In the genomic region with DNA sequence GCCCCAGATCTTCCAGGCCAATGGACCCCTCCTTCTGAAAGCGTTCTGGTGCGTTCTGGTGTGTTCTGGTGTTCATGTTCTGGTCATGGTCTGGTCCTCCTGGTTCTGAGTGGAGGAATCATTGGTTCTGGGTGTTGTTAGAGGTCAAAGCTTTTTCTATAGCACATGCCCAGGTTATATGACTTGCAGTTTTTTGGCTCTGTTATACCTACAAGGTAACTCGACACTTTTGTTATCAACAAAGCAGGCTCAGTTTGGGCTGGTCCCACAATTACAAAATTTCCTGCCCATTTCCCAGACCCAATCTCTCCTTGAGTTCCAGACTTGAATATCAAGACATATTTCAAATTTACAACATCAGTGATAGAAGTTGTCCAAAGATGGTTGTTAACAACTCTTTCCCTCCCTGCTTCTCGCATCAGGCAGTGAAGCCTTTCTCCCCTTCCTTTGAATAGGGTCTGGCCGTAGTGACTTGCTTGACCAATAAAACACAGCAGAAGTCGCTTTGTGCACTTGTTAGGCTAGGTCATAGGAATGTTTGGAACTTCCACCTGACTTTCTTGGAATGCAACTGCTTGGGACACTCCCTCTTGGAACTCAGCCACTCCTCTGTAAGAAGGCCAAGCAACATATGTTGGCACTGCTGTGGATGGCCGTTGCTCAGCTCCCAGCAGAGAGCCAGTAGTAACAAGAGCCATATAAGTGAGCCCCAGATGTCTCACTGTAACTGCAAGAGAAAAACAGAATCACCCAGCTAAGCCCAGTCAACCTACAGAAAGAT, we compare ENCODE assay signal across 12 cellular contexts.
DNase-seq lines count a peak whose midpoint lies in the region; ATAC-seq, FAIRE-seq and TF ChIP-seq lines count a peak whose summit lies in the region.
"Had no signal": no experiment of that assay in that cellular context is flagged by ENCODE, and none has a peak within 500 bp of the region (broad histone marks: within the 10 kb centered on the region; RNA-seq: fewer than 3 reads in every experiment).

No MANE protein-coding gene starts in this region.

- intact Hi-C loops in activated B cell treated with CpG ODN at 0.5 μM for 24 hours (cut with micrococcal nuclease) = no loop called here

- H3K79me2 ChIP-seq in hepatocyte = no peaks in the 10 kb centered on the region

- H3K27me3 ChIP-seq in hepatocyte (no peaks in the 10 kb centered on the region), upper lobe of left lung (no peaks in the 10 kb centered on the region)
- H3K27me3 ChIP-seq: neutrophil had no signal

- H3K9me3 ChIP-seq in hepatocyte (ENCODE audit: low read depth) (no peaks in the 10 kb centered on the region), upper lobe of left lung (no peaks in the 10 kb centered on the region)
- H3K9me3 ChIP-seq: neutrophil had no signal

- WGBS in hepatocyte (ENCODE audit: low lambda C conversion rate, missing lambda C conversion rate) = 56% methylated on average over 7 of the region's 7 CpGs
- WGBS in upper lobe of left lung, 2 donors = 53 to 69% methylated on average over 6 to 7 of the region's 7 CpGs

- no peak overlapping the region for H3K4me3 ChIP-seq in hepatocyte
- H3K4me3 ChIP-seq in upper lobe of left lung = no peak overlapping the region

- POLR2A ChIA-PET in activated B cell treated with CpG ODN at 0.5 μM for 24 hours (lab: Charles Lee) = interaction anchor here (1.4 to 2.3 kb wide), 2 partner anchors 18 to 79 kb away, joined by 5 read pairs; no protein-coding TSS in a partner anchor

- TF ChIP-seq CTCF in activated B cell treated with CpG ODN at 0.5 μM for 24 hours (IDR thresholded peaks at IDR 0.05) = no peak
- no peak for TF ChIP-seq CTCF in hepatocyte (IDR thresholded peaks at IDR 0.05; ENCODE audit: poor library complexity)
- no peak for TF ChIP-seq CTCF in upper lobe of left lung (IDR thresholded peaks at IDR 0.05)

- DNase-seq in SIG-M5 treated with dmso at 0.1 percent for 504 hours (lab: John Stamatoyannopoulos, UW; ENCODE audit: unreplicated experiment) = peak; percentile 37
- DNase-seq in SIG-M5 (lab: John Stamatoyannopoulos, UW) = no peak
- DNase-seq in activated B cell treated with CpG ODN at 0.5 μM for 24 hours = no peak
- peak; percentile 77 for DNase-seq in hepatocyte (ENCODE audit: low spot score)
- peak in 1 of 2 donors; percentile 85 for DNase-seq in upper lobe of left lung
- DNase-seq in GM12891 (ENCODE audit: insufficient read length, low spot score) = no peak
- no peak for DNase-seq in activated gamma-delta T cell (lab: John Stamatoyannopoulos, UW)
- no peak for DNase-seq in SKM-1 treated with dmso at 0.1 percent for 144 hours (lab: John Stamatoyannopoulos, UW; ENCODE audit: unreplicated experiment)
- DNase-seq: activated CD4-positive, alpha-beta T cell treated with anti-CD3 and anti-CD28 coated beads, Interleukin-2, amount 50 U/mL, for 48 hours had no signal

- H3K4me1 ChIP-seq in hepatocyte (ENCODE audit: insufficient read depth) = peaks cover 9% of the 10 kb centered on the region
- peaks cover 37 to 52% (median 45%) of the 10 kb centered on the region in 4 donors for H3K4me1 ChIP-seq in upper lobe of left lung

- FAIRE-seq in GM12891 (lab: Jason Lieb, UNC) = no peak
- FAIRE-seq: A204.1 had no signal

- peak in 1 of 4 donors; percentile 40 for TF ChIP-seq EP300 in upper lobe of left lung (IDR thresholded peaks at IDR 0.05)

- CTCF ChIA-PET in activated B cell treated with CpG ODN at 0.5 μM for 24 hours (lab: Charles Lee) = no interaction called here

- H3K27me3 Mint-ChIP-seq in activated B cell treated with CpG ODN at 0.5 μM for 24 hours = no peaks in the 10 kb centered on the region
- H3K27me3 Mint-ChIP-seq: stimulated activated memory B cell treated with anti-CD40 and anti-IgM and Interleukin-4, amounts not matched to agents 10 μg/mL and 1 μg/mL and 100 μg/mL, for 72 hours had no signal

- no peaks in the 10 kb centered on the region for H3K9me2 ChIP-seq in hepatocyte (replicated peaks; ENCODE audit: insufficient read depth)

- H3K27ac Mint-ChIP-seq in activated B cell treated with CpG ODN at 0.5 μM for 24 hours = peak overlapping the region; percentile 54
- H3K27ac Mint-ChIP-seq: stimulated activated memory B cell treated with anti-CD40 and anti-IgM and Interleukin-4, amounts not matched to agents 10 μg/mL and 1 μg/mL and 100 μg/mL, for 72 hours had no signal

- peak overlapping the region; percentile 68 for H3K27ac ChIP-seq in hepatocyte
- H3K27ac ChIP-seq in upper lobe of left lung = peak overlapping the region; percentile 34 to 88 (median 46)
- H3K27ac ChIP-seq: neutrophil had no signal

- H3K4me3 Mint-ChIP-seq in activated B cell treated with CpG ODN at 0.5 μM for 24 hours = no peak overlapping the region
- H3K4me3 Mint-ChIP-seq: stimulated activated memory B cell treated with anti-CD40 and anti-IgM and Interleukin-4, amounts not matched to agents 10 μg/mL and 1 μg/mL and 100 μg/mL, for 72 hours had no signal

- H4K20me1 ChIP-seq in hepatocyte (ENCODE audit: insufficient read depth, poor library complexity, severe bottlenecking) = no peaks in the 10 kb centered on the region

- peaks cover 25% of the 10 kb centered on the region for H3K36me3 Mint-ChIP-seq in activated B cell treated with CpG ODN at 0.5 μM for 24 hours (ENCODE audit: low read depth)

- ATAC-seq in activated B cell treated with CpG ODN at 0.5 μM for 24 hours (ENCODE audit: low read depth) (no peak), upper lobe of left lung (ENCODE audit: low FRiP score in 2 of 2) (peak; percentile 58 to 90)
- ATAC-seq: stimulated activated memory B cell treated with anti-CD40 and anti-IgM and Interleukin-4, amounts not matched to agents 10 μg/mL and 1 μg/mL and 100 μg/mL, for 72 hours had no signal

- H3K36me3 ChIP-seq in hepatocyte (replicated peaks; ENCODE audit: insufficient read depth, low read depth) (no peaks in the 10 kb centered on the region), upper lobe of left lung (no peaks in the 10 kb centered on the region)
- H3K36me3 ChIP-seq: neutrophil had no signal

- H2AFZ ChIP-seq in hepatocyte = no peak overlapping the region

- TF ChIP-seq POLR2A in upper lobe of left lung (IDR thresholded peaks at IDR 0.05) (no peak), GM12891 (IDR thresholded peaks at IDR 0.05; ENCODE audit: low read depth, low read length) (no peak)

- no peaks in the 10 kb centered on the region for H3K9me3 Mint-ChIP-seq in activated B cell treated with CpG ODN at 0.5 μM for 24 hours

- H3K4me2 ChIP-seq in hepatocyte = peak overlapping the region; percentile 13

- H3K4me1 Mint-ChIP-seq in activated B cell treated with CpG ODN at 0.5 μM for 24 hours = peaks cover 63% of the 10 kb centered on the region

TF ChIP-seq in GM12891, 5 proteins besides CTCF, POLR2A, EP300 and RAD21:
- TF ChIP-seq SPI1 (IDR thresholded peaks at IDR 0.05; ENCODE audit: low read depth, low read length) = no peak
- TF ChIP-seq POU2F2 (IDR thresholded peaks at IDR 0.05; ENCODE audit: low read depth, low read length) = no peak
- TF ChIP-seq TAF1 (IDR thresholded peaks at IDR 0.05; ENCODE audit: low read depth, low read length) = no peak
- no peak for TF ChIP-seq POLR2AphosphoS5 (IDR thresholded peaks at IDR 0.05; ENCODE audit: low read depth, low read length)
- no peak for TF ChIP-seq PAX5 (IDR thresholded peaks at IDR 0.05; ENCODE audit: insufficient read depth, low read length, severe bottlenecking)

Comparison
In these comparisons a context has a peak if more than half of its experiments do, and no peak if none do; other contexts are left out.
1. DNase-seq: peak in SIG-M5 treated with dmso at 0.1 percent for 504 hours (single experiment) and hepatocyte (single experiment); none in SIG-M5 (single experiment), activated B cell treated with CpG ODN at 0.5 μM for 24 hours (single experiment), GM12891 (single experiment), activated gamma-delta T cell (single experiment) and SKM-1 treated with dmso at 0.1 percent for 144 hours (single experiment).